ENCODE assay signal across 8 cellular contexts in genomic region chr15:88649286-88649733, GRCh38. TPM values are rescaled to one million over a fixed set of nuclear protein-coding genes. Genes with fewer than 3 reads are reported as not detected.
DNase-seq lines count a peak whose midpoint lies in the region; ATAC-seq and TF ChIP-seq lines count a peak whose summit lies in the region.

No MANE protein-coding gene starts in this region.

- H3K27me3 ChIP-seq in ascending aorta = no peaks in the 10 kb centered on the region

- H3K4me3 ChIP-seq in ascending aorta = no peak overlapping the region

- H3K27ac ChIP-seq in ascending aorta = no peak overlapping the region

- no TSS peak for BruUV-seq in Calu3 (replicated peaks; lab: Mats Ljungman, UMichigan)

- CTCF ChIA-PET in Calu3 (lab: Charles Lee) = interaction anchor here (0.6 to 1.2 kb wide), 3 partner anchors 10 to 213 kb away, joined by 3 to 4 read pairs (median 3); no protein-coding TSS in a partner anchor

- H3K36me3 ChIP-seq in ascending aorta = no peaks in the 10 kb centered on the region

- no peaks in the 10 kb centered on the region for H3K4me1 ChIP-seq in ascending aorta

- H3K9me3 Mint-ChIP-seq in Calu3 (ENCODE audit: low read depth, unreplicated experiment) = no peaks in the 10 kb centered on the region
- H3K9me3 Mint-ChIP-seq in T-helper 1 cell treated with Interleukin-12 subunit alpha and Interleukin-12 subunit beta and Interleukin-4 antibody, amounts not matched to agents 30 μg/mL and 1 μg/mL, for 36 hours = no peaks in the 10 kb centered on the region

- peaks cover 30% of the 10 kb centered on the region for H3K4me1 Mint-ChIP-seq in Calu3 (ENCODE audit: low read depth, unreplicated experiment)
- peaks cover 52% of the 10 kb centered on the region for H3K4me1 Mint-ChIP-seq in T-helper 1 cell treated with Interleukin-12 subunit alpha and Interleukin-12 subunit beta and Interleukin-4 antibody, amounts not matched to agents 30 μg/mL and 1 μg/mL, for 36 hours (ENCODE audit: low read depth)

- peak; percentile 66 for DNase-seq in Calu3
- DNase-seq in ascending aorta (ENCODE audit: low spot score in 2 of 2) = peak; percentile 7 to 67
- DNase-seq in islet precursor cell = peak; percentile 93
- peak; percentile 71 for DNase-seq in stimulated activated CD4-positive, alpha-beta T cell treated with anti-CD3 and anti-CD28 coated beads, Interleukin-2, amount 100 ng/mL, for 4 hours (ENCODE audit: low read depth)
- DNase-seq in DMS114 treated with DMSO at 0.1 percent for 48 hours (lab: John Stamatoyannopoulos, UW; ENCODE audit: unreplicated experiment) = no peak
- no peak for DNase-seq in OCI-M2 (lab: John Stamatoyannopoulos, UW; ENCODE audit: unreplicated experiment)

- TF ChIP-seq CTCF in Calu3 (IDR thresholded peaks at IDR 0.05; ENCODE audit: unreplicated experiment) = no peak
- no peak for TF ChIP-seq CTCF in ascending aorta (IDR thresholded peaks at IDR 0.05)

- H3K27me3 Mint-ChIP-seq in Calu3 (ENCODE audit: unreplicated experiment) = no peaks in the 10 kb centered on the region
- no peaks in the 10 kb centered on the region for H3K27me3 Mint-ChIP-seq in T-helper 1 cell treated with Interleukin-12 subunit alpha and Interleukin-12 subunit beta and Interleukin-4 antibody, amounts not matched to agents 30 μg/mL and 1 μg/mL, for 36 hours (ENCODE audit: low read depth)

- H3K4me3 Mint-ChIP-seq in Calu3 (ENCODE audit: low read depth, unreplicated experiment) = peak overlapping the region; percentile 23
- H3K4me3 Mint-ChIP-seq in T-helper 1 cell treated with Interleukin-12 subunit alpha and Interleukin-12 subunit beta and Interleukin-4 antibody, amounts not matched to agents 30 μg/mL and 1 μg/mL, for 36 hours = peak overlapping the region; percentile 64

- intact Hi-C loops in Calu3 (cut with micrococcal nuclease; ENCODE audit: unreplicated experiment) = no loop called here
- intact Hi-C loops in ascending aorta (cut with DNase I) = no loop called here

- no peaks in the 10 kb centered on the region for H3K9me3 ChIP-seq in ascending aorta

- ATAC-seq in HG02571 (IDR thresholded peaks at IDR 0.05; ENCODE audit: unreplicated experiment) = peak; percentile 54

- H3K27ac Mint-ChIP-seq in Calu3 (ENCODE audit: unreplicated experiment) = peak overlapping the region; percentile 82
- peak overlapping the region; percentile 78 for H3K27ac Mint-ChIP-seq in T-helper 1 cell treated with Interleukin-12 subunit alpha and Interleukin-12 subunit beta and Interleukin-4 antibody, amounts not matched to agents 30 μg/mL and 1 μg/mL, for 36 hours

- H3K36me3 Mint-ChIP-seq in Calu3 (ENCODE audit: insufficient read depth, unreplicated experiment) = peaks cover 29% of the 10 kb centered on the region
- peaks cover 38% of the 10 kb centered on the region for H3K36me3 Mint-ChIP-seq in T-helper 1 cell treated with Interleukin-12 subunit alpha and Interleukin-12 subunit beta and Interleukin-4 antibody, amounts not matched to agents 30 μg/mL and 1 μg/mL, for 36 hours (ENCODE audit: low read depth)

RNA-seq across cellular contexts. Expression of gene ISG20, which starts 10.5 kb away (rescaled TPM):
- total RNA-seq in Calu3 (2022) (75.6 and 155 TPM in 2 replicates), ascending aorta (5.3 TPM)

RNA-seq across cellular contexts. Expression of gene AEN, which starts 28.2 kb away (rescaled TPM):
- total RNA-seq in Calu3 (2022) (34.9 and 43.4 TPM in 2 replicates), ascending aorta (13.5 TPM)

Comparison
In these comparisons a context has a peak if more than half of its experiments do, and no peak if none do; other contexts are left out.
1. DNase-seq: peak in Calu3 (single experiment), ascending aorta (2 of 2), islet precursor cell (single experiment) and stimulated activated CD4-positive, alpha-beta T cell treated with anti-CD3 and anti-CD28 coated beads, Interleukin-2, amount 100 ng/mL, for 4 hours (single experiment); none in DMS114 treated with DMSO at 0.1 percent for 48 hours (single experiment) and OCI-M2 (single experiment).
2. RNA of gene ISG20, which starts 10.5 kb away (total RNA-seq): 75.6 to 155 TPM in Calu3; 5.3 TPM in ascending aorta (single experiment); every median in the first group is over 10 times any median in the second.